ENCODE assay signal across 10 cellular contexts in genomic region chr16:84739349-84740124, GRCh38. TPM values are rescaled to one million over a fixed set of nuclear protein-coding genes. Genes with fewer than 3 reads are reported as not detected.
A peak's percentile ranks its signal among the peaks of the same experiment; 100 is the strongest.
DNase-seq lines count a peak whose midpoint lies in the region; ATAC-seq and TF ChIP-seq lines count a peak whose summit lies in the region.
"Had no signal": no experiment of that assay in that cellular context is flagged by ENCODE, and none has a peak within 500 bp of the region (broad histone marks: within the 10 kb centered on the region; RNA-seq: fewer than 3 reads in every experiment).

No MANE protein-coding gene starts in this region.

- ATAC-seq in left lung (peak; percentile 3), GM21619 (IDR thresholded peaks at IDR 0.05; ENCODE audit: unreplicated experiment) (no peak)

- intact Hi-C loops in left lung (cut with DNase I) (no loop called here), tibial artery (cut with DNase I; ENCODE audit: low total_unique reads) (loop anchor here (5.0 kb wide), 1 partner anchor 227 kb away; no protein-coding TSS in a partner anchor)

- H3K27ac ChIP-seq in left lung: peak overlapping the region in 1 of 2 donors; percentile 43
- H3K27ac ChIP-seq in substantia nigra (ENCODE audit: low read depth, low read length, poor library complexity, severe bottlenecking): no peak overlapping the region
- no peak overlapping the region for H3K27ac ChIP-seq in tibial artery

- peaks cover 23 to 67% of the 10 kb centered on the region in 2 donors for H3K4me1 ChIP-seq in left lung
- peaks cover 0 to 39% (median 13%) of the 10 kb centered on the region in 4 donors for H3K4me1 ChIP-seq in tibial artery

- H3K36me3 ChIP-seq in left lung (peaks cover 0 to under 1% of the 10 kb centered on the region in 2 donors), tibial artery (peaks cover 0 to 8% (median 0%) of the 10 kb centered on the region in 3 donors)

- H3K9me3 ChIP-seq in left lung: no peaks in the 10 kb centered on the region
- H3K9me3 ChIP-seq in tibial artery: no peaks in the 10 kb centered on the region
- H3K9me3 ChIP-seq: Caco-2 had no signal

- peak; percentile 81 for DNase-seq in AG09309 (ENCODE audit: low read depth)
- DNase-seq in LHCN-M2 (ENCODE audit: low read depth): peak; percentile 78
- DNase-seq in astrocyte of the hippocampus (ENCODE audit: low read depth, low spot score): peak; percentile 70
- no peak for DNase-seq in left lung
- no peak for DNase-seq in substantia nigra (lab: John Stamatoyannopoulos, UW)
- DNase-seq in tibial artery: no peak
- DNase-seq in activated naive CD4-positive, alpha-beta T cell treated with anti-CD3 and anti-CD28 coated beads, Interleukin-2, amount 50 U/mL, for 16 hours: no peak
- DNase-seq: Caco-2, NCI-H1105 treated with DMSO at 0.1 percent for 48 hours had no signal

- no peaks in the 10 kb centered on the region for H3K27me3 ChIP-seq in left lung
- H3K27me3 ChIP-seq in tibial artery: no peaks in the 10 kb centered on the region

- no peak for TF ChIP-seq CTCF in AG09309 (IDR thresholded peaks at IDR 0.05; ENCODE audit: control insufficient read depth, insufficient read depth, low read depth, low read length, missing control alignments)
- TF ChIP-seq CTCF in left lung (IDR thresholded peaks at IDR 0.05): no peak
- no peak for TF ChIP-seq CTCF in tibial artery (IDR thresholded peaks at IDR 0.05)

- H3K4me3 ChIP-seq in AG09309 (ENCODE audit: control insufficient read depth, low read depth, low read length): no peak overlapping the region
- no peak overlapping the region for H3K4me3 ChIP-seq in left lung
- H3K4me3 ChIP-seq in tibial artery: no peak overlapping the region

RNA-seq across cellular contexts. Expression of gene USP10, which starts 39.7 kb away (rescaled TPM):
- total RNA-seq in LHCN-M2 (2014; rRNA removed) (70.6 and 71.6 TPM in 2 replicates), left lung (10 to 100 TPM; 57.4 to 77.3 TPM)
- 35.4 TPM for polyA plus RNA-seq in LHCN-M2 (2012)

Comparison
In these comparisons a context has a peak if more than half of its experiments do, and no peak if none do; other contexts are left out.
1. DNase-seq: peak in AG09309 (single experiment), LHCN-M2 (single experiment) and astrocyte of the hippocampus (single experiment); none in left lung (0 of 2), substantia nigra (0 of 49), tibial artery (0 of 2) and activated naive CD4-positive, alpha-beta T cell treated with anti-CD3 and anti-CD28 coated beads, Interleukin-2, amount 50 U/mL, for 16 hours (single experiment).